Comparison of ENCODE assay signal across 8 cellular contexts in the genomic region with DNA sequence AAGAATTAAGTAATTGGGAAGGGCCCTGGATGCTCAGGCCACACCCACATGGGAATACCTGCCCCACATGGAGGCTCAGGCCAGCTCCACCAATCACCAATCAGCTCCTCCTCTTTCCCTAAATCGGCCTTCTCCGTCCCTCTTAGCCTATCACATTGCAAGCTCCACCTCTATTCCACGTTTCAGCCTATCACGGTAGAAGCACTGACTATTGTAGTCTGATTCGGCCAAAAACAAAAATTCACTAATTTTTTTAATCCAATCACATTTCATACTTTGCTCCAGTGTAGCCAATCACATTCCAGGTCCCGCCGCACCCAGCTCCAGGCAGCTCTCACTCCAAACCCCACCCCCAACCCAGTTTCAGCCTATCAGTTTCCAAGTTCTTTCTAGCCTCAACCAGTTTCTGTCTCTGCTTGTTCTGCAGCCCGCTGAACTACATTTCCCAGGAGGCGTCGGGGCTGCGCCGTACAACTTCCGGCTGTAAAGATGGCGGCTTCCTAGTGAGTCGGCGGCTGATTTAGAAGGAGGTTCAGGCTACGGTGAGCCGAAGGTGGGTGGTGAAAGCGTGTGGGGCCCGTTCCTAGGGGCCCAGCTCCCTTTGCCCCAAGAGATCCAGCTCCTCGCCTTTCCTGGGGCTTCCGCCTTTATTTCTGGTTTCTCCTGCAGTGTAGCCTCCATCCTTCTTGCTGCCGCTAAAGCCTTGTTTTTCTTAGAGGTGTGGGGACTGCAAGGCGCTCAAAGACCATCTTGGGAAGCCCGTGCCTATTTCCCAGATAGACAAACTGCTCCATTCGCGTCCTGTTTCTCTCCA. TPM values are rescaled to one million over a fixed set of nuclear protein-coding genes. Genes with fewer than 3 reads are reported as not detected.
DNase-seq lines count a peak whose midpoint lies in the region; ATAC-seq and TF ChIP-seq lines count a peak whose summit lies in the region.

Gene BABAM1 (plus strand): TSS at position 469 of the 814 bp plus-strand sequence. CDS start 1,364 bp downstream, outside the sequence.

- H3K4me1 Mint-ChIP-seq in CD8-positive, alpha-beta memory T cell: peaks cover 18 to 25% (median 18%) of the 10 kb centered on the region in 3 donors

- no peaks in the 10 kb centered on the region for H3K9me3 Mint-ChIP-seq in CD8-positive, alpha-beta memory T cell

- ATAC-seq in GM19468 (IDR thresholded peaks at IDR 0.05; ENCODE audit: extremely low read depth, unreplicated experiment): peak; percentile 82
- peak; percentile 96 for ATAC-seq in lung (ENCODE audit: insufficient read depth, low FRiP score)

- H3K27ac ChIP-seq in CD8-positive, alpha-beta memory T cell (ENCODE audit: low read depth, low read length): peak within 1 kb of the TSS; percentile 85
- peak within 1 kb of the TSS; percentile 76 to 81 for H3K27ac ChIP-seq in lung (ENCODE audit: low read depth in 1 of 2, low read length in 1 of 2)

- peaks cover 0 to 29% (median 5%) of the 10 kb centered on the region in 3 donors for H3K36me3 Mint-ChIP-seq in CD8-positive, alpha-beta memory T cell

- peak within 1 kb of the TSS; percentile 96 for H3K4me3 ChIP-seq in CD8-positive, alpha-beta memory T cell (ENCODE audit: low read length)
- H3K4me3 ChIP-seq in lung: peak within 1 kb of the TSS; percentile 88

- no peaks in the 10 kb centered on the region for H3K27me3 Mint-ChIP-seq in CD8-positive, alpha-beta memory T cell

- WGBS in lung, 2 donors: 0 to 1% methylated on average over 27 of the region's 27 CpGs

- POLR2A ChIA-PET in CD8-positive, alpha-beta memory T cell (lab: Charles Lee): interaction anchor here (0.5 to 2.2 kb wide), 11 partner anchors 14 to 193 kb away, joined by 3 to 7 read pairs (median 4); partner anchors contain the start of genes DDA1, OCEL1 and USE1

- DNase-seq in CD8-positive, alpha-beta memory T cell: peak; percentile 87 to 98 (median 96)
- DNase-seq in HS-5 (ENCODE audit: low read depth) (peak; percentile 95), lung (ENCODE audit: low spot score) (peak; percentile 98)
- peak; percentile 95 for DNase-seq in NK-92 treated with Interleukin-12 subunit alpha and Interleukin-12 subunit beta, amount 100 ng/mL, for 24 hours (lab: John Stamatoyannopoulos, UW)
- DNase-seq in activated CD8-positive, alpha-beta memory T cell treated with anti-CD3 and anti-CD28 coated beads for 24 hours: peak; percentile 92
- peak; percentile 89 for DNase-seq in effector CD8-positive, alpha-beta T cell (lab: John Stamatoyannopoulos, UW)
- DNase-seq in stimulated activated CD4-positive, alpha-beta T cell treated with anti-CD3 and anti-CD28 coated beads, TNF-alpha, amount 100 ng/mL, for 4 hours (ENCODE audit: low read depth in 3 of 3): peak; percentile 77 to 88 (median 86)

- peaks cover 8% of the 10 kb centered on the region for H3K36me3 ChIP-seq in CD8-positive, alpha-beta memory T cell (ENCODE audit: insufficient read depth, low read length)
- peaks cover 3 to 14% of the 10 kb centered on the region in 2 donors for H3K36me3 ChIP-seq in lung (ENCODE audit: control insufficient read depth in 2 of 2, insufficient read depth in 2 of 2, low read length in 2 of 2)

- peak within 1 kb of the TSS; percentile 73 to 92 (median 76) for H3K27ac Mint-ChIP-seq in CD8-positive, alpha-beta memory T cell

- H3K27me3 ChIP-seq in CD8-positive, alpha-beta memory T cell (ENCODE audit: insufficient read depth, low read length, poor library complexity, severe bottlenecking): no peaks in the 10 kb centered on the region
- no peaks in the 10 kb centered on the region for H3K27me3 ChIP-seq in lung (ENCODE audit: control insufficient read depth, insufficient read depth)

- no peaks in the 10 kb centered on the region for H3K9me3 ChIP-seq in CD8-positive, alpha-beta memory T cell (ENCODE audit: low read length)
- no peaks in the 10 kb centered on the region for H3K9me3 ChIP-seq in lung (ENCODE audit: control insufficient read depth in 2 of 2, insufficient read depth in 1 of 2, low read length in 1 of 2)

- CTCF ChIA-PET in CD8-positive, alpha-beta memory T cell (lab: Charles Lee): interaction anchor here (0.8 to 11.2 kb wide), 10 partner anchors 16 to 200 kb away, joined by 3 to 93 read pairs (median 4); partner anchors contain the start of genes ABHD8 and ANKLE1

- no peak for TF ChIP-seq CTCF in lung (IDR thresholded peaks at IDR 0.05; ENCODE audit: control extremely low read depth, extremely low read depth)

- peak within 1 kb of the TSS; percentile 77 to 90 (median 83) for H3K4me3 Mint-ChIP-seq in CD8-positive, alpha-beta memory T cell

- H3K4me1 ChIP-seq in CD8-positive, alpha-beta memory T cell (ENCODE audit: insufficient read depth, low read length): peaks cover 21% of the 10 kb centered on the region
- H3K4me1 ChIP-seq in lung (ENCODE audit: control insufficient read depth in 2 of 2, insufficient read depth in 2 of 2, low read length in 2 of 2): peaks cover 0 to 4% of the 10 kb centered on the region in 2 donors

RNA-seq across cellular contexts. Expression of gene BABAM1, which starts in this region (rescaled TPM):
- 100 to 1,000 TPM; 124 to 132 TPM for total RNA-seq in CD8-positive, alpha-beta memory T cell
- 114 TPM for polyA plus RNA-seq in CD8-positive, alpha-beta memory T cell
- total RNA-seq in lung: 10 to 100 TPM; 52.4 to 75.1 TPM
- 10 to 100 TPM; 61.8 to 65.1 TPM for polyA plus RNA-seq in lung

Comparison
In these comparisons a context has a peak if more than half of its experiments do, and no peak if none do; other contexts are left out.
1. Peak in every context shown above with its lines: DNase-seq, ATAC-seq, H3K4me3 ChIP-seq and H3K27ac ChIP-seq.